22 cellular contexts compared by ENCODE assay signal in genomic region chr20:34085544-34086040, GRCh38. TPM values are rescaled to one million over a fixed set of nuclear protein-coding genes. Genes with fewer than 3 reads are reported as not detected.
DNase-seq lines count a peak whose midpoint lies in the region; ATAC-seq and TF ChIP-seq lines count a peak whose summit lies in the region.
"Had no signal": no experiment of that assay in that cellular context is flagged by ENCODE, and none has a peak within 500 bp of the region (broad histone marks: within the 10 kb centered on the region; RNA-seq: fewer than 3 reads in every experiment).

No MANE protein-coding gene starts in this region.

- BruUV-seq in Calu3 (replicated peaks; lab: Mats Ljungman, UMichigan) = no TSS peak

- H3K27ac ChIP-seq in CD4-positive, alpha-beta T cell (ENCODE audit: low read depth, low read length) = no peak overlapping the region
- H3K27ac ChIP-seq: heart left ventricle, lower lobe of right lung had no signal

- H3K4me1 Mint-ChIP-seq in CD4-positive, alpha-beta T cell (ENCODE audit: low read depth) = peaks cover 21% of the 10 kb centered on the region
- H3K4me1 Mint-ChIP-seq in Calu3 (ENCODE audit: low read depth, unreplicated experiment) = peaks cover 23% of the 10 kb centered on the region
- H3K4me1 Mint-ChIP-seq in activated B cell treated with CpG ODN at 0.5 μM for 24 hours = peaks cover 10% of the 10 kb centered on the region
- peaks cover 0 to 35% of the 10 kb centered on the region in 2 donors for H3K4me1 Mint-ChIP-seq in immature natural killer cell
- H3K4me1 Mint-ChIP-seq in activated CD4-positive, alpha-beta memory T cell treated with anti-CD3 and anti-CD28 coated beads for 36 hours (ENCODE audit: low read depth) = peaks cover 10% of the 10 kb centered on the region
- H3K4me1 Mint-ChIP-seq: H9 had no signal

- H3K9me3 Mint-ChIP-seq in CD4-positive, alpha-beta T cell = no peaks in the 10 kb centered on the region
- H3K9me3 Mint-ChIP-seq in Calu3 (ENCODE audit: low read depth, unreplicated experiment) (no peaks in the 10 kb centered on the region), activated B cell treated with CpG ODN at 0.5 μM for 24 hours (no peaks in the 10 kb centered on the region), immature natural killer cell (no peaks in the 10 kb centered on the region)
- H3K9me3 Mint-ChIP-seq in activated CD4-positive, alpha-beta memory T cell treated with anti-CD3 and anti-CD28 coated beads for 36 hours = no peaks in the 10 kb centered on the region
- H3K9me3 Mint-ChIP-seq: H9 had no signal

- no peaks in the 10 kb centered on the region for H3K27me3 ChIP-seq in CD4-positive, alpha-beta T cell (ENCODE audit: control insufficient read depth, insufficient read depth, low read length)
- H3K27me3 ChIP-seq: heart left ventricle had no signal

- H3K4me3 Mint-ChIP-seq in CD4-positive, alpha-beta T cell = no peak overlapping the region
- H3K4me3 Mint-ChIP-seq in Calu3 (ENCODE audit: low read depth, unreplicated experiment) = no peak overlapping the region
- no peak overlapping the region for H3K4me3 Mint-ChIP-seq in activated B cell treated with CpG ODN at 0.5 μM for 24 hours
- H3K4me3 Mint-ChIP-seq in immature natural killer cell = no peak overlapping the region
- H3K4me3 Mint-ChIP-seq in activated CD4-positive, alpha-beta memory T cell treated with anti-CD3 and anti-CD28 coated beads for 36 hours = no peak overlapping the region
- H3K4me3 Mint-ChIP-seq: H9 had no signal

- H3K27ac Mint-ChIP-seq in CD4-positive, alpha-beta T cell = peak overlapping the region; percentile 25
- H3K27ac Mint-ChIP-seq in Calu3 (ENCODE audit: unreplicated experiment) (peak overlapping the region; percentile 9), activated B cell treated with CpG ODN at 0.5 μM for 24 hours (peak overlapping the region; percentile 31), immature natural killer cell (peak overlapping the region; percentile 0 to 64 (median 21))
- H3K27ac Mint-ChIP-seq in activated CD4-positive, alpha-beta memory T cell treated with anti-CD3 and anti-CD28 coated beads for 36 hours = no peak overlapping the region

- ATAC-seq in CD4-positive, alpha-beta T cell (ENCODE audit: poor library complexity) = no peak
- no peak for ATAC-seq in activated B cell treated with CpG ODN at 0.5 μM for 24 hours (ENCODE audit: low read depth)
- ATAC-seq: GM12878, heart left ventricle, lower lobe of right lung, PC-3 had no signal

- peaks cover 96% of the 10 kb centered on the region for H3K36me3 Mint-ChIP-seq in CD4-positive, alpha-beta T cell (ENCODE audit: low read depth)
- H3K36me3 Mint-ChIP-seq in Calu3 (ENCODE audit: insufficient read depth, unreplicated experiment) (peaks cover 79% of the 10 kb centered on the region), activated B cell treated with CpG ODN at 0.5 μM for 24 hours (ENCODE audit: low read depth) (peaks cover 92% of the 10 kb centered on the region), immature natural killer cell (peaks cover 0 to 28% (median 26%) of the 10 kb centered on the region in 3 donors)
- peaks cover 32% of the 10 kb centered on the region for H3K36me3 Mint-ChIP-seq in activated CD4-positive, alpha-beta memory T cell treated with anti-CD3 and anti-CD28 coated beads for 36 hours

- CTCF ChIA-PET in CD4-positive, alpha-beta T cell (lab: Charles Lee) = no interaction called here
- CTCF ChIA-PET in Calu3 (lab: Charles Lee) = interaction anchor here (0.5 kb wide), 1 partner anchor 605 kb away, joined by 5 read pairs; no protein-coding TSS in a partner anchor
- CTCF ChIA-PET in activated B cell treated with CpG ODN at 0.5 μM for 24 hours (lab: Charles Lee) = no interaction called here
- CTCF ChIA-PET in activated CD4-positive, alpha-beta memory T cell treated with anti-CD3 and anti-CD28 coated beads for 36 hours (lab: Charles Lee) = no interaction called here

- no peaks in the 10 kb centered on the region for H3K9me3 ChIP-seq in CD4-positive, alpha-beta T cell (ENCODE audit: control insufficient read depth, low read length)
- H3K9me3 ChIP-seq: heart left ventricle, lower lobe of right lung had no signal

- intact Hi-C loops in CD4-positive, alpha-beta T cell (cut with DNase I, micrococcal nuclease) = no loop called here
- intact Hi-C loops in Calu3 (cut with micrococcal nuclease; ENCODE audit: unreplicated experiment) = loop anchor here (5.0 kb wide), 1 partner anchor 42 kb away; no protein-coding TSS in a partner anchor
- intact Hi-C loops in activated B cell treated with CpG ODN at 0.5 μM for 24 hours (cut with micrococcal nuclease) = no loop called here
- intact Hi-C loops in activated CD4-positive, alpha-beta memory T cell treated with anti-CD3 and anti-CD28 coated beads for 36 hours (cut with micrococcal nuclease) = no loop called here

- no peaks in the 10 kb centered on the region for H3K27me3 Mint-ChIP-seq in CD4-positive, alpha-beta T cell
- H3K27me3 Mint-ChIP-seq in Calu3 (ENCODE audit: unreplicated experiment) = no peaks in the 10 kb centered on the region
- no peaks in the 10 kb centered on the region for H3K27me3 Mint-ChIP-seq in activated B cell treated with CpG ODN at 0.5 μM for 24 hours
- H3K27me3 Mint-ChIP-seq in immature natural killer cell (ENCODE audit: low read depth in 3 of 3) = peaks cover 2 to 6% (median 2%) of the 10 kb centered on the region in 3 donors
- H3K27me3 Mint-ChIP-seq in activated CD4-positive, alpha-beta memory T cell treated with anti-CD3 and anti-CD28 coated beads for 36 hours = no peaks in the 10 kb centered on the region

- POLR2A ChIA-PET in CD4-positive, alpha-beta T cell (lab: Charles Lee) = no interaction called here
- POLR2A ChIA-PET in activated B cell treated with CpG ODN at 0.5 μM for 24 hours (lab: Charles Lee) = interaction anchor here (0.6 to 1.5 kb wide), 2 partner anchors 9 to 417 kb away, joined by 3 to 10 read pairs; no protein-coding TSS in a partner anchor
- POLR2A ChIA-PET in activated CD4-positive, alpha-beta memory T cell treated with anti-CD3 and anti-CD28 coated beads for 36 hours (lab: Charles Lee) = no interaction called here

- TF ChIP-seq CTCF in CD4-positive, alpha-beta T cell (IDR thresholded peaks at IDR 0.05) = no peak
- no peak for TF ChIP-seq CTCF in Calu3 (IDR thresholded peaks at IDR 0.05; ENCODE audit: unreplicated experiment)
- no peak for TF ChIP-seq CTCF in activated B cell treated with CpG ODN at 0.5 μM for 24 hours (IDR thresholded peaks at IDR 0.05)

- no peak for DNase-seq in CD4-positive, alpha-beta T cell
- no peak for DNase-seq in Calu3
- DNase-seq in activated B cell treated with CpG ODN at 0.5 μM for 24 hours = no peak
- DNase-seq in immature natural killer cell = no peak
- no peak for DNase-seq in dedifferentiated amniotic fluid mesenchymal stem cell (ENCODE audit: extremely low spot score)
- no peak for DNase-seq in epidermal melanocyte (ENCODE audit: insufficient read length, low spot score)
- no peak for DNase-seq in activated CD4-positive, alpha-beta memory T cell treated with anti-CD3 and anti-CD28 coated beads for 36 hours
- DNase-seq: activated CD4-positive, alpha-beta T cell treated with anti-CD3 and anti-CD28 coated beads for 4 hours; amniotic stem cell; central memory CD4-positive, alpha-beta T cell; DMS 273 treated with DMSO at 0.1 percent for 48 hours; effector CD4-positive, alpha-beta T cell; GF-D8; H9; heart left ventricle; islet precursor cell; KBM-7; lower lobe of right lung; NCI-H526 treated with DMSO at 0.1 percent for 48 hours; PC-3; stimulated activated CD4-positive, alpha-beta T cell treated with anti-CD3 and anti-CD28 coated beads, Interleukin-4, amount 100 ng/mL, for 24 hours had no signal

RNA-seq across cellular contexts. Expression of gene EIF2S2, which starts 26.5 kb away (rescaled TPM):
- total RNA-seq in CD4-positive, alpha-beta T cell = 10 to 100 TPM; 21.8 to 23.2 TPM
- total RNA-seq in Calu3 (2022) (173 and 179 TPM in 2 replicates), activated B cell treated with CpG ODN at 0.5 μM for 24 hours (58.3 and 62.2 TPM in 2 replicates)
- polyA plus RNA-seq in immature natural killer cell = 10 to 100 TPM; 19.9 to 22.9 (median 20.7) TPM
- 100 to 1,000 TPM; 151 to 155 TPM for total RNA-seq in activated CD4-positive, alpha-beta memory T cell treated with anti-CD3 and anti-CD28 coated beads for 36 hours
